Comparison of ENCODE assay signal across 10 cellular contexts in genomic region chr19:19661141-19661674, GRCh38. TPM values are rescaled to one million over a fixed set of nuclear protein-coding genes. Genes with fewer than 3 reads are reported as not detected.
A peak's percentile ranks its signal among the peaks of the same experiment; 100 is the strongest.
DNase-seq lines count a peak whose midpoint lies in the region; ATAC-seq and TF ChIP-seq lines count a peak whose summit lies in the region.
"Had no signal": no experiment of that assay in that cellular context is flagged by ENCODE, and none has a peak within 500 bp of the region (broad histone marks: within the 10 kb centered on the region; RNA-seq: fewer than 3 reads in every experiment).

No MANE protein-coding gene starts in this region.

- TF ChIP-seq EP300 in tibial nerve (IDR thresholded peaks at IDR 0.05) = no peak

- H2BK5ac ChIP-seq in trophoblast cell (ENCODE audit: low read depth, low read length, poor library complexity) = no peak overlapping the region

- no peak for ATAC-seq in activated CD8-positive, alpha-beta memory T cell treated with anti-CD3 and anti-CD28 coated beads, Interleukin-2, amount 10 ng/mL, durations not matched to agents 7 days and 5 days
- ATAC-seq in HG02973 (IDR thresholded peaks at IDR 0.05; ENCODE audit: unreplicated experiment) = no peak
- ATAC-seq: left lung had no signal

- no peak overlapping the region for H2BK12ac ChIP-seq in trophoblast cell (ENCODE audit: low read length)

- peak overlapping the region; percentile 57 for H3K4ac ChIP-seq in trophoblast cell (ENCODE audit: low read depth, low read length)

- no peak overlapping the region for H2AFZ ChIP-seq in trophoblast cell (ENCODE audit: insufficient read depth, low read length, poor library complexity)

- H3K27ac Mint-ChIP-seq in activated CD8-positive, alpha-beta memory T cell treated with anti-CD3 and anti-CD28 coated beads, Interleukin-2, amount 10 ng/mL, durations not matched to agents 7 days and 5 days = peak overlapping the region; percentile 93

- H4K91ac ChIP-seq in trophoblast cell (ENCODE audit: low read depth, low read length) = no peak overlapping the region

- no peaks in the 10 kb centered on the region for H3K27me3 ChIP-seq in NT2/D1 (ENCODE audit: insufficient read depth, insufficient read length)
- no peaks in the 10 kb centered on the region for H3K27me3 ChIP-seq in ectodermal cell (ENCODE audit: control insufficient read depth, insufficient read depth, low read length, poor library complexity, severe bottlenecking)
- H3K27me3 ChIP-seq in trophoblast cell (ENCODE audit: insufficient read depth, low read length) = no peaks in the 10 kb centered on the region
- no peaks in the 10 kb centered on the region for H3K27me3 ChIP-seq in tibial nerve
- H3K27me3 ChIP-seq: left lung had no signal

- TF ChIP-seq POLR2A in tibial nerve (IDR thresholded peaks at IDR 0.05) = no peak

- no peak overlapping the region for H3K4me2 ChIP-seq in trophoblast cell (ENCODE audit: low read length)

- CTCF ChIA-PET in activated CD8-positive, alpha-beta memory T cell treated with anti-CD3 and anti-CD28 coated beads, Interleukin-2, amount 10 ng/mL, durations not matched to agents 7 days and 5 days (lab: Charles Lee) = interaction anchor here (0.6 to 3.2 kb wide), 9 partner anchors 10 to 268 kb away, joined by 3 to 23 read pairs (median 4); partner anchors contain the start of gene GMIP

- WGBS in ectodermal cell, 2 experiments = 94 to 95% methylated on average over 10 of the region's 10 CpGs
- WGBS in trophoblast cell (ENCODE audit: extremely low coverage, insufficient coverage, insufficient read length) = no CpG with 5 or more reads among the region's 10 CpGs
- WGBS in tibial nerve, 2 donors = 81 to 84% methylated on average over 10 of the region's 10 CpGs

- H3K4me1 Mint-ChIP-seq in activated CD8-positive, alpha-beta memory T cell treated with anti-CD3 and anti-CD28 coated beads, Interleukin-2, amount 10 ng/mL, durations not matched to agents 7 days and 5 days = peaks cover 35% of the 10 kb centered on the region

- no peak overlapping the region for H3K23ac ChIP-seq in trophoblast cell (ENCODE audit: low read length)

- peak overlapping the region; percentile 82 for H3K4me3 Mint-ChIP-seq in activated CD8-positive, alpha-beta memory T cell treated with anti-CD3 and anti-CD28 coated beads, Interleukin-2, amount 10 ng/mL, durations not matched to agents 7 days and 5 days

- no peaks in the 10 kb centered on the region for H3K9me3 Mint-ChIP-seq in activated CD8-positive, alpha-beta memory T cell treated with anti-CD3 and anti-CD28 coated beads, Interleukin-2, amount 10 ng/mL, durations not matched to agents 7 days and 5 days (ENCODE audit: low read depth)

- H3K18ac ChIP-seq in trophoblast cell (ENCODE audit: low read length) = no peak overlapping the region

- H3K9ac ChIP-seq in NT2/D1 (ENCODE audit: insufficient read length, low read depth) = peak overlapping the region; percentile 43
- H3K9ac ChIP-seq in trophoblast cell (ENCODE audit: low read length) = no peak overlapping the region

- H3K36me3 Mint-ChIP-seq in activated CD8-positive, alpha-beta memory T cell treated with anti-CD3 and anti-CD28 coated beads, Interleukin-2, amount 10 ng/mL, durations not matched to agents 7 days and 5 days = peaks cover 50% of the 10 kb centered on the region

- no peak overlapping the region for H4K12ac ChIP-seq in trophoblast cell (ENCODE audit: low read depth, low read length)

- no peak overlapping the region for H2AK5ac ChIP-seq in trophoblast cell (ENCODE audit: low read length)

- H3K9me3 ChIP-seq in NT2/D1 (ENCODE audit: insufficient read depth, low read length) (no peaks in the 10 kb centered on the region), ectodermal cell (ENCODE audit: control insufficient read depth, low read length) (no peaks in the 10 kb centered on the region), trophoblast cell (ENCODE audit: insufficient read depth, low read depth, low read length) (peaks cover 2% of the 10 kb centered on the region), tibial nerve (no peaks in the 10 kb centered on the region)
- H3K9me3 ChIP-seq: left lung had no signal

- no peak for TF ChIP-seq CTCF in tibial nerve (IDR thresholded peaks at IDR 0.05)

- H3K79me2 ChIP-seq in trophoblast cell (ENCODE audit: control insufficient read depth, insufficient read depth, low read length, poor library complexity) = peaks cover 10% of the 10 kb centered on the region

- no peaks in the 10 kb centered on the region for H3K27me3 Mint-ChIP-seq in activated CD8-positive, alpha-beta memory T cell treated with anti-CD3 and anti-CD28 coated beads, Interleukin-2, amount 10 ng/mL, durations not matched to agents 7 days and 5 days

- H3K14ac ChIP-seq in trophoblast cell (ENCODE audit: low read length) = no peak overlapping the region

- peaks cover 7% of the 10 kb centered on the region for H3K79me1 ChIP-seq in trophoblast cell (ENCODE audit: low read length)

- H2BK120ac ChIP-seq in trophoblast cell (ENCODE audit: insufficient read depth, low read length, poor library complexity) = no peak overlapping the region

- H3K27ac ChIP-seq in ectodermal cell (ENCODE audit: insufficient read depth, low read depth, low read length, poor library complexity, severe bottlenecking) = no peak overlapping the region
- no peak overlapping the region for H3K27ac ChIP-seq in trophoblast cell (ENCODE audit: low read depth, low read length)
- H3K27ac ChIP-seq in tibial nerve = peak overlapping the region in 1 of 4 donors; percentile 11

- H3K36me3 ChIP-seq in NT2/D1 (ENCODE audit: insufficient read depth, insufficient read length, low read length) (peaks cover 54% of the 10 kb centered on the region), ectodermal cell (ENCODE audit: control insufficient read depth, insufficient read depth, low read length) (peaks cover 23% of the 10 kb centered on the region), trophoblast cell (ENCODE audit: control insufficient read depth in 1 of 2, insufficient read depth in 2 of 2, low read length in 2 of 2) (peaks cover 34 to 35% of the 10 kb centered on the region in 2 experiments), tibial nerve (peaks cover 0 to 48% (median 23%) of the 10 kb centered on the region in 3 donors)

- H3K4me3 ChIP-seq in NT2/D1 (ENCODE audit: insufficient read length, low read depth) (no peak overlapping the region), ectodermal cell (ENCODE audit: insufficient read depth, low read depth, low read length) (peak overlapping the region; percentile 2), trophoblast cell (ENCODE audit: low read depth, low read length) (no peak overlapping the region), tibial nerve (no peak overlapping the region)

- H4K8ac ChIP-seq in trophoblast cell (ENCODE audit: low read depth, low read length) = no peak overlapping the region

- no peak for DNase-seq in activated CD8-positive, alpha-beta memory T cell treated with anti-CD3 and anti-CD28 coated beads, Interleukin-2, amount 10 ng/mL, durations not matched to agents 7 days and 5 days
- DNase-seq in activated CD8-positive, alpha-beta memory T cell treated with anti-CD3 and anti-CD28 coated beads, Interleukin-2, amount 50 U/mL, for 48 hours = no peak
- DNase-seq in NT2/D1 (ENCODE audit: low read depth, low spot score) (no peak), trophoblast cell (no peak), RKO (ENCODE audit: low spot score) (no peak), tibial nerve (ENCODE audit: low spot score in 2 of 2) (no peak)
- DNase-seq: NCI-H1048 had no signal

- H3K4me1 ChIP-seq in NT2/D1 (ENCODE audit: insufficient read depth, insufficient read length) (peaks cover 12% of the 10 kb centered on the region), ectodermal cell (ENCODE audit: control insufficient read depth, insufficient read depth, low read length) (peaks cover 10% of the 10 kb centered on the region), trophoblast cell (ENCODE audit: control insufficient read depth in 1 of 2, insufficient read depth in 2 of 2, low read length in 2 of 2) (peaks cover 9 to 14% of the 10 kb centered on the region in 2 experiments), tibial nerve (peaks cover 0 to 33% (median 19%) of the 10 kb centered on the region in 4 donors)

RNA-seq across cellular contexts. Expression of gene ATP13A1, which starts 2.3 kb away (rescaled TPM):
- total RNA-seq in activated CD8-positive, alpha-beta memory T cell treated with anti-CD3 and anti-CD28 coated beads, Interleukin-2, amount 10 ng/mL, durations not matched to agents 7 days and 5 days = 100 to 1,000 TPM; 114 to 131 TPM
- 52.6 TPM for polyA plus RNA-seq in ectodermal cell (2013, experiment 1 of 4)
- polyA plus RNA-seq in ectodermal cell (2013, experiment 2 of 4) = 56.6 TPM
- 35.6 TPM for polyA plus RNA-seq in ectodermal cell (2013, experiment 3 of 4)
- 44.9 TPM for polyA plus RNA-seq in ectodermal cell (2013, experiment 4 of 4)
- 36.9 and 40.8 TPM in 2 replicates for polyA plus RNA-seq in trophoblast cell (2013)
- 100 to 1,000 TPM; 312 to 705 (median 344) TPM for total RNA-seq in tibial nerve

RNA-seq across cellular contexts. Expression of gene ZNF101, which starts 7.4 kb away (rescaled TPM):
- total RNA-seq in activated CD8-positive, alpha-beta memory T cell treated with anti-CD3 and anti-CD28 coated beads, Interleukin-2, amount 10 ng/mL, durations not matched to agents 7 days and 5 days = 10 to 100 TPM; 75.0 to 93.7 TPM
- 23.1 TPM for polyA plus RNA-seq in ectodermal cell (2013, experiment 1 of 4)
- polyA plus RNA-seq in ectodermal cell (2013, experiment 2 of 4) = 21.6 TPM
- 15.1 TPM for polyA plus RNA-seq in ectodermal cell (2013, experiment 3 of 4)
- 13.8 TPM for polyA plus RNA-seq in ectodermal cell (2013, experiment 4 of 4)
- 10.6 and 11.9 TPM in 2 replicates for polyA plus RNA-seq in trophoblast cell (2013)
- 10 to 100 TPM in 2 of 4 donors, 1 to 10 TPM in 2; 4.0 to 12.0 (median 10.5) TPM for total RNA-seq in tibial nerve

RNA-seq across cellular contexts. Expression of gene GMIP, which starts 17.8 kb away (rescaled TPM):
- 100 to 1,000 TPM; 110 to 111 TPM for total RNA-seq in activated CD8-positive, alpha-beta memory T cell treated with anti-CD3 and anti-CD28 coated beads, Interleukin-2, amount 10 ng/mL, durations not matched to agents 7 days and 5 days
- 17.1 TPM for polyA plus RNA-seq in ectodermal cell (2013, experiment 1 of 4)
- 12.2 TPM for polyA plus RNA-seq in ectodermal cell (2013, experiment 2 of 4)
- 10.1 TPM for polyA plus RNA-seq in ectodermal cell (2013, experiment 3 of 4)
- 15.5 TPM for polyA plus RNA-seq in ectodermal cell (2013, experiment 4 of 4)
- 15.7 and 17.3 TPM in 2 replicates for polyA plus RNA-seq in trophoblast cell (2013)
- total RNA-seq in tibial nerve = 10 to 100 TPM in 3 of 4 donors, 1 to 10 TPM in 1; 8.8 to 35.1 (median 15.6) TPM

RNA-seq across cellular contexts. Expression of gene LPAR2, which starts 33.2 kb away (rescaled TPM):
- total RNA-seq in activated CD8-positive, alpha-beta memory T cell treated with anti-CD3 and anti-CD28 coated beads, Interleukin-2, amount 10 ng/mL, durations not matched to agents 7 days and 5 days = 10 to 100 TPM; 39.4 to 46.1 TPM
- 80.1 TPM for polyA plus RNA-seq in ectodermal cell (2013, experiment 1 of 4)
- polyA plus RNA-seq in ectodermal cell (2013, experiment 2 of 4) = 77.2 TPM
- 68.3 TPM for polyA plus RNA-seq in ectodermal cell (2013, experiment 3 of 4)
- polyA plus RNA-seq in ectodermal cell (2013, experiment 4 of 4) = 87.8 TPM
- polyA plus RNA-seq in trophoblast cell (2013) = 39.2 and 41.2 TPM in 2 replicates
- total RNA-seq in tibial nerve = 1 to 10 TPM in 3 of 4 donors, under 1 TPM in 1; 0.39 to 3.0 (median 1.8) TPM

RNA-seq across cellular contexts. Expression of gene PBX4, which starts 42.7 kb away (rescaled TPM):
- 10 to 100 TPM; 39.9 to 62.3 TPM for total RNA-seq in activated CD8-positive, alpha-beta memory T cell treated with anti-CD3 and anti-CD28 coated beads, Interleukin-2, amount 10 ng/mL, durations not matched to agents 7 days and 5 days
- polyA plus RNA-seq in ectodermal cell (2013, experiment 1 of 4) = 9.6 TPM
- polyA plus RNA-seq in ectodermal cell (2013, experiment 2 of 4) = 5.2 TPM
- polyA plus RNA-seq in ectodermal cell (2013, experiment 3 of 4) = 8.6 TPM
- 9.8 TPM for polyA plus RNA-seq in ectodermal cell (2013, experiment 4 of 4)
- 1.4 TPM in 2 replicates for polyA plus RNA-seq in trophoblast cell (2013)
- 10 to 100 TPM in 2 of 4 donors, 1 to 10 TPM in 2; 3.7 to 11.8 (median 8.1) TPM for total RNA-seq in tibial nerve

Comparison
In these comparisons a context has a peak if more than half of its experiments do, and no peak if none do; other contexts are left out.
1. RNA of gene ZNF101, which starts 7.4 kb away (total RNA-seq): 75.0 to 93.7 TPM in activated CD8-positive, alpha-beta memory T cell treated with anti-CD3 and anti-CD28 coated beads, Interleukin-2, amount 10 ng/mL, durations not matched to agents 7 days and 5 days; 4.0 to 12.0 TPM in tibial nerve; every median in the first group is over 4 times any median in the second.